ENCODE assay signal across 8 cellular contexts in genomic region chr3:42880601-42881451, GRCh38. TPM values are rescaled to one million over a fixed set of nuclear protein-coding genes. Genes with fewer than 3 reads are reported as not detected.
DNase-seq lines count a peak whose midpoint lies in the region; ATAC-seq and TF ChIP-seq lines count a peak whose summit lies in the region.

No MANE protein-coding gene starts in this region.

- POLR2A ChIA-PET in AG04450 (lab: Yijun Ruan, JAX): no interaction called here

- H3K4me3 ChIP-seq in AG04450 (ENCODE audit: low read depth, low read length): peak overlapping the region; percentile 65

- H3K9me3 ChIP-seq in AG04450 (ENCODE audit: control insufficient read depth, insufficient read depth, low read length): no peaks in the 10 kb centered on the region

- ATAC-seq in GM18861 (IDR thresholded peaks at IDR 0.05; ENCODE audit: unreplicated experiment) (peak; percentile 95), HG03095 (IDR thresholded peaks at IDR 0.05; ENCODE audit: unreplicated experiment) (peak; percentile 98)

- H3K27me3 ChIP-seq in AG04450 (ENCODE audit: control insufficient read depth, insufficient read depth, low read length): peaks cover 7% of the 10 kb centered on the region

- DNase-seq in AG04450 (ENCODE audit: low read depth, low spot score) (peak; percentile 23), NCI-H2196 treated with DMSO at 0.1 percent for 48 hours (lab: John Stamatoyannopoulos, UW; ENCODE audit: unreplicated experiment) (peak; percentile 22), cerebellar cortex (ENCODE audit: low spot score) (peak; percentile 72), kidney glomerular epithelial cell (lab: John Stamatoyannopoulos, UW) (peak; percentile 82)
- DNase-seq in activated CD4-positive, CD25-positive, alpha-beta regulatory T cell (lab: John Stamatoyannopoulos, UW): peak; percentile 68 to 84 (median 74)
- DNase-seq in stimulated activated CD4-positive, alpha-beta T cell treated with anti-CD3 and anti-CD28 coated beads, Interleukin-15, amount 100 ng/mL, for 24 hours: peak; percentile 92

- CTCF ChIA-PET in AG04450 (lab: Charles Lee): interaction anchor here (0.6 to 2.4 kb wide), 8 partner anchors 19 to 938 kb away, joined by 3 to 15 read pairs (median 4); partner anchors contain the start of gene SEC22C

- H3K27ac ChIP-seq in AG04450 (ENCODE audit: low read depth, low read length): no peak overlapping the region

- TF ChIP-seq CTCF in AG04450 (IDR thresholded peaks at IDR 0.05; ENCODE audit: low read depth, low read length): peak; percentile 83

RNA-seq across cellular contexts. Expression of gene CYP8B1, which starts 5.1 kb away (rescaled TPM):
- not detected in 2 replicates for polyA plus RNA-seq in AG04450 (2011; rRNA removed)
- polyA minus RNA-seq in AG04450 (2011; rRNA and poly(A)+ RNA removed): not detected in 2 replicates

RNA-seq across cellular contexts. Expression of gene ZNF662, which starts 25.1 kb away (rescaled TPM):
- polyA plus RNA-seq in AG04450 (2011; rRNA removed): 1.3 TPM in 2 replicates
- polyA minus RNA-seq in AG04450 (2011; rRNA and poly(A)+ RNA removed): 0.87 and 1.4 TPM in 2 replicates

Comparison
In these comparisons a context has a peak if more than half of its experiments do, and no peak if none do; other contexts are left out.
1. DNase-seq: peak in every context shown above with its lines; median percentile 92 in stimulated activated CD4-positive, alpha-beta T cell treated with anti-CD3 and anti-CD28 coated beads, Interleukin-15, amount 100 ng/mL, for 24 hours; 82 in kidney glomerular epithelial cell; 74 in activated CD4-positive, CD25-positive, alpha-beta regulatory T cell; 72 in cerebellar cortex; 23 in AG04450; 22 in NCI-H2196 treated with DMSO at 0.1 percent for 48 hours.